23 cellular contexts compared by ENCODE assay signal in genomic region chr6:147035891-147036290, GRCh38.
"Had no signal": no experiment of that assay in that cellular context is flagged by ENCODE, and none has a peak within 500 bp of the region (broad histone marks: within the 10 kb centered on the region; RNA-seq: fewer than 3 reads in every experiment).

No MANE protein-coding gene starts in this region.

- H3K9me3 ChIP-seq: left lung, lower lobe of right lung, ovary, right atrium auricular region, right lobe of liver, spleen, tibial nerve, uterus had no signal

- H3K36me3 Mint-ChIP-seq: stimulated activated memory B cell treated with anti-CD40 and anti-IgM and Interleukin-4, amounts not matched to agents 10 μg/mL and 1 μg/mL and 100 μg/mL, for 72 hours; type B pancreatic cell had no signal

- H3K4me1 ChIP-seq: left lung, lower lobe of right lung, right atrium auricular region, right lobe of liver, spleen, tibial nerve, uterus had no signal

- DNase-seq: hippocampal formation; kidney; left colon; left lung; lower lobe of right lung; mammary epithelial cell; mesenchymal stem cell; naive thymus-derived CD8-positive, alpha-beta T cell; ovary; right lobe of liver; small intestine; spleen; stimulated activated CD4-positive, alpha-beta T cell treated with anti-CD3 and anti-CD28 coated beads, Interleukin-4, amount 100 ng/mL, for 24 hours; stimulated activated CD8-positive, alpha-beta memory T cell treated with anti-CD3 and anti-CD28 coated beads, Interleukin-4, amount 100 ng/mL, for 48 hours; stimulated activated naive CD4-positive, alpha-beta T cell treated with Interleukin-2 at 50 U/mL for 16 hours; stimulated activated naive CD8-positive, alpha-beta T cell treated with anti-CD3 and anti-CD28 coated beads, Interleukin-15, amount 100 ng/mL, for 72 hours; substantia nigra; uterus had no signal

- H3K27me3 Mint-ChIP-seq: progenitor cell of endocrine pancreas; stimulated activated naive CD8-positive, alpha-beta T cell treated with anti-CD3 and anti-CD28 coated beads, Interleukin-15, amount 100 ng/mL, for 72 hours; type B pancreatic cell had no signal

- H3K36me3 ChIP-seq: left lung, lower lobe of right lung, ovary, right atrium auricular region, right lobe of liver, spleen, tibial nerve, uterus had no signal

- H3K4me1 Mint-ChIP-seq: naive thymus-derived CD8-positive, alpha-beta T cell; stimulated activated memory B cell treated with anti-CD40 and anti-IgM and Interleukin-4, amounts not matched to agents 10 μg/mL and 1 μg/mL and 100 μg/mL, for 72 hours; stimulated activated naive CD8-positive, alpha-beta T cell treated with anti-CD3 and anti-CD28 coated beads, Interleukin-15, amount 100 ng/mL, for 72 hours had no signal

- ATAC-seq: left colon; left lung; lower lobe of right lung; naive thymus-derived CD8-positive, alpha-beta T cell; right lobe of liver; stimulated activated memory B cell treated with anti-CD40 and anti-IgM and Interleukin-4, amounts not matched to agents 10 μg/mL and 1 μg/mL and 100 μg/mL, for 72 hours; stimulated activated naive CD8-positive, alpha-beta T cell treated with anti-CD3 and anti-CD28 coated beads, Interleukin-15, amount 100 ng/mL, for 72 hours had no signal

- H3K4me3 Mint-ChIP-seq: naive thymus-derived CD8-positive, alpha-beta T cell; stimulated activated memory B cell treated with anti-CD40 and anti-IgM and Interleukin-4, amounts not matched to agents 10 μg/mL and 1 μg/mL and 100 μg/mL, for 72 hours; stimulated activated naive CD8-positive, alpha-beta T cell treated with anti-CD3 and anti-CD28 coated beads, Interleukin-15, amount 100 ng/mL, for 72 hours; type B pancreatic cell had no signal

- H3K9me3 Mint-ChIP-seq: stimulated activated naive CD8-positive, alpha-beta T cell treated with anti-CD3 and anti-CD28 coated beads, Interleukin-15, amount 100 ng/mL, for 72 hours; type B pancreatic cell had no signal

- H3K27me3 ChIP-seq: left lung, ovary, right atrium auricular region, right lobe of liver, spleen, tibial nerve, uterus had no signal

- H3K4me3 ChIP-seq: left lung, lower lobe of right lung, ovary, right atrium auricular region, right lobe of liver, spleen, tibial nerve, uterus had no signal

- H3K27ac Mint-ChIP-seq: naive thymus-derived CD8-positive, alpha-beta T cell; progenitor cell of endocrine pancreas; stimulated activated memory B cell treated with anti-CD40 and anti-IgM and Interleukin-4, amounts not matched to agents 10 μg/mL and 1 μg/mL and 100 μg/mL, for 72 hours; stimulated activated naive CD8-positive, alpha-beta T cell treated with anti-CD3 and anti-CD28 coated beads, Interleukin-15, amount 100 ng/mL, for 72 hours; type B pancreatic cell had no signal

- H3K27ac ChIP-seq: left lung, lower lobe of right lung, ovary, right atrium auricular region, right lobe of liver, spleen, tibial nerve, uterus had no signal
